ENCODE assay signal across 14 cellular contexts in genomic region chr1:100391675-100392074, GRCh38. TPM values are rescaled to one million over a fixed set of nuclear protein-coding genes. Genes with fewer than 3 reads are reported as not detected.
DNase-seq lines count a peak whose midpoint lies in the region; ATAC-seq, FAIRE-seq and TF ChIP-seq lines count a peak whose summit lies in the region.
"Had no signal": no experiment of that assay in that cellular context is flagged by ENCODE, and none has a peak within 500 bp of the region (broad histone marks: within the 10 kb centered on the region; RNA-seq: fewer than 3 reads in every experiment).

No MANE protein-coding gene starts in this region.

- H4K20me1 ChIP-seq in Loucy (ENCODE audit: insufficient read depth, low read length, poor library complexity, severe bottlenecking), result no peaks in the 10 kb centered on the region

- H3K4me3 Mint-ChIP-seq in activated naive CD4-positive, alpha-beta T cell treated with anti-CD3 and anti-CD28 coated beads, Interleukin-2, amount 50 U/mL, for 24 hours, result no peak overlapping the region

- peaks cover 16% of the 10 kb centered on the region; the same call in 1 of the 2 replicates for H3K36me3 ChIP-seq in Loucy (ENCODE audit: insufficient read depth, low read length)
- H3K36me3 ChIP-seq in small intestine (ENCODE audit: control insufficient read depth in 2 of 2, insufficient read depth in 2 of 2, low read length in 2 of 2), result peaks cover 4 to 14% of the 10 kb centered on the region in 2 donors
- H3K36me3 ChIP-seq: brain microvascular endothelial cell, HAP-1 had no signal

- H3K4me2 ChIP-seq in Loucy (ENCODE audit: low read depth, low read length, poor library complexity, severe bottlenecking), result no peak overlapping the region

- H3K27ac ChIP-seq in small intestine (ENCODE audit: low read depth in 1 of 2, low read length in 1 of 2), result peak overlapping the region; percentile 4 to 41
- H3K27ac ChIP-seq: brain microvascular endothelial cell had no signal

- H3K4me3 ChIP-seq in Loucy (ENCODE audit: low read length, poor library complexity, severe bottlenecking), result no peak overlapping the region
- H3K4me3 ChIP-seq in small intestine (ENCODE audit: low read depth in 1 of 2, low read length in 2 of 2), result no peak overlapping the region
- H3K4me3 ChIP-seq: HAP-1 had no signal

- no peak overlapping the region for H3K9ac ChIP-seq in Loucy (ENCODE audit: low read depth, low read length, poor library complexity, severe bottlenecking)

- no peaks in the 10 kb centered on the region for H3K27me3 ChIP-seq in Loucy (ENCODE audit: insufficient read depth, low read length, poor library complexity, severe bottlenecking)
- H3K27me3 ChIP-seq in small intestine (ENCODE audit: control insufficient read depth in 2 of 2, insufficient read depth in 2 of 2, low read length in 2 of 2), result no peaks in the 10 kb centered on the region
- H3K27me3 ChIP-seq: brain microvascular endothelial cell had no signal

- peaks cover 11% of the 10 kb centered on the region for H3K9me3 Mint-ChIP-seq in activated naive CD4-positive, alpha-beta T cell treated with anti-CD3 and anti-CD28 coated beads, Interleukin-2, amount 50 U/mL, for 24 hours

- H3K9me2 ChIP-seq in Loucy (replicated peaks; ENCODE audit: low read depth, low read length), result no peaks in the 10 kb centered on the region

- H3K27me3 Mint-ChIP-seq in activated naive CD4-positive, alpha-beta T cell treated with anti-CD3 and anti-CD28 coated beads, Interleukin-2, amount 50 U/mL, for 24 hours, result no peaks in the 10 kb centered on the region

- H2AFZ ChIP-seq in Loucy (ENCODE audit: low read length), result no peak overlapping the region

- TF ChIP-seq CTCF in Loucy (conservative IDR thresholded peaks at IDR 0.05; ENCODE audit: low read length), result peak; percentile 40

- peak overlapping the region; percentile 89 for H3K27ac Mint-ChIP-seq in activated naive CD4-positive, alpha-beta T cell treated with anti-CD3 and anti-CD28 coated beads, Interleukin-2, amount 50 U/mL, for 24 hours

- H3K79me2 ChIP-seq in Loucy (ENCODE audit: insufficient read depth, low read length), result peaks cover 4% of the 10 kb centered on the region; the same call in 1 of the 2 replicates

- no peak for FAIRE-seq in small intestine (lab: Jason Lieb, UNC)

- H3K4me1 ChIP-seq in Loucy (ENCODE audit: insufficient read depth, low read length, poor library complexity, severe bottlenecking) (peaks cover 20% of the 10 kb centered on the region), small intestine (ENCODE audit: control insufficient read depth in 2 of 2, insufficient read depth in 1 of 2, low read depth in 1 of 2, low read length in 1 of 2) (peaks cover 2 to 4% of the 10 kb centered on the region in 2 donors)
- H3K4me1 ChIP-seq: HAP-1 had no signal

- peak; percentile 66 for DNase-seq in activated effector memory CD4-positive, alpha-beta T cell treated with anti-CD3 and anti-CD28 coated beads, Interleukin-2, amount 50 U/mL, for 16 hours
- DNase-seq in activated effector memory CD4-positive, alpha-beta T cell treated with Interleukin-2 at 50 U/mL for 16 hours, result no peak
- no peak for DNase-seq in small intestine
- no peak for DNase-seq in AG08396 (ENCODE audit: low spot score)
- DNase-seq in MV-4-11 (lab: John Stamatoyannopoulos, UW), result no peak
- DNase-seq: brain microvascular endothelial cell, NCI-H187, NCI-H446 treated with DMSO at 0.1 percent for 48 hours, substantia nigra had no signal

- no peak for ATAC-seq in GM18873 (IDR thresholded peaks at IDR 0.05; ENCODE audit: low FRiP score, unreplicated experiment)
- ATAC-seq: esophagus mucosa had no signal

- WGBS in small intestine, 3 donors, result 66 to 91% (median 85%) methylated on average over 1 of the region's 1 CpG

- peaks cover 92% of the 10 kb centered on the region for H3K4me1 Mint-ChIP-seq in activated naive CD4-positive, alpha-beta T cell treated with anti-CD3 and anti-CD28 coated beads, Interleukin-2, amount 50 U/mL, for 24 hours

- H3K9me3 ChIP-seq in Loucy (ENCODE audit: insufficient read depth, low read depth, low read length) (no peaks in the 10 kb centered on the region), small intestine (ENCODE audit: control insufficient read depth, low read depth) (no peaks in the 10 kb centered on the region)
- H3K9me3 ChIP-seq: HAP-1 had no signal

- peaks cover 12% of the 10 kb centered on the region for H3K36me3 Mint-ChIP-seq in activated naive CD4-positive, alpha-beta T cell treated with anti-CD3 and anti-CD28 coated beads, Interleukin-2, amount 50 U/mL, for 24 hours

- no peaks in the 10 kb centered on the region for H3F3A ChIP-seq in Loucy (ENCODE audit: low read depth)

RNA-seq across cellular contexts. Expression of gene CDC14A, which starts 39.4 kb away (rescaled TPM):
- polyA plus RNA-seq in small intestine, result 10 to 100 TPM in 2 of 3 donors, 1 to 10 TPM in 1; 4.2 to 13.8 (median 11.4) TPM
